In the genomic region with DNA sequence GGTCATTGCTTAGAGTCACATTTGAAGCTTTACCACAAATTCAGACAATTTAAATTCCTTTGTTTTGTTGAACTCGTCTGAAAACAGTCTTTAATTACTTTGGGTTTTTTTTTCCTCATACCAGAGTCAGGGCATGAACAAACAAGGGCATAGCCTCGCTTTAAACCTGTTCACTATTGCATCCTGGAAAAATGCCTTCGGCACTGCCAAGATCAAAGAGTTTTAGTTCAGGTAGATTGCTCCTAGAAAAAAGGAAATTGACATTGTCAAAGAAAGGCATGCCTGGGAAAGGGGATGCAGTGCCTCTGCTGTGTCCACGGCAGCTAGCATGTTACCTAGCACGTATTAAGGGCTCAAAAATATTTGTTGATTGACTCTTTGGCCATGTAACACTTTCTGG, we compare ENCODE assay signal across 21 cellular contexts.
DNase-seq lines count a peak whose midpoint lies in the region; ATAC-seq and TF ChIP-seq lines count a peak whose summit lies in the region.
"Had no signal": no experiment of that assay in that cellular context is flagged by ENCODE, and none has a peak within 500 bp of the region (broad histone marks: within the 10 kb centered on the region; RNA-seq: fewer than 3 reads in every experiment).

No MANE protein-coding gene starts in this region.

- TF ChIP-seq CTCF in mucosa of descending colon (IDR thresholded peaks at IDR 0.05): no peak
- TF ChIP-seq CTCF in transverse colon (IDR thresholded peaks at IDR 0.05): no peak

- no peak for TF ChIP-seq EP300 in transverse colon (IDR thresholded peaks at IDR 0.05; ENCODE audit: low read depth)

- H3K27ac ChIP-seq in transverse colon: peak overlapping the region; percentile 38 to 68 (median 55)
- H3K27ac ChIP-seq: HL-60, right atrium auricular region, SJCRH30 had no signal

- H3K4me1 ChIP-seq in mucosa of descending colon (ENCODE audit: low read depth) (peaks cover 17% of the 10 kb centered on the region), transverse colon (peaks cover 0 to 40% (median 15%) of the 10 kb centered on the region in 4 donors)
- H3K4me1 ChIP-seq: SJCRH30 had no signal

- intact Hi-C loops in mucosa of descending colon (cut with DNase I, micrococcal nuclease) (no loop called here), transverse colon (cut with DNase I; ENCODE audit: low total_unique reads) (no loop called here)

- H3K4me3 ChIP-seq in mucosa of descending colon: no peak overlapping the region
- H3K4me3 ChIP-seq in transverse colon: no peak overlapping the region
- H3K4me3 ChIP-seq: right atrium auricular region, SJCRH30 had no signal

- peak; percentile 66 for ATAC-seq in mucosa of descending colon
- no peak for ATAC-seq in GM21360 (IDR thresholded peaks at IDR 0.05; ENCODE audit: unreplicated experiment)
- ATAC-seq: activated CD8-positive, alpha-beta memory T cell treated with anti-CD3 and anti-CD28 coated beads, Interleukin-2, amount 10 ng/mL, durations not matched to agents 7 days and 5 days; activated T-helper 17 cell treated with anti-CD3 and anti-CD28 coated beads, Interleukin-2, amount 50 U/mL, for 72 hours had no signal

- no peak for TF ChIP-seq POLR2A in transverse colon (IDR thresholded peaks at IDR 0.05)

- no peaks in the 10 kb centered on the region for H3K27me3 ChIP-seq in transverse colon
- H3K27me3 ChIP-seq: right atrium auricular region, SJCRH30 had no signal

- in situ Hi-C loops in transverse colon (cut with MboI; ENCODE audit: low pct_ligation_motif_present in 1 of 4, low pct_unique_long_range_greater_than_20kb in 1 of 4, low sequenced_read_pairs in 3 of 4): no loop called here

- DNase-seq in SW480 (ENCODE audit: low spot score): peak; percentile 63
- DNase-seq in islet precursor cell: peak; percentile 64
- peak in 1 of 3 donors; percentile 78 for DNase-seq in mucosa of descending colon
- peak; percentile 49 for DNase-seq in transverse colon
- no peak for DNase-seq in activated CD4-positive, alpha-beta T cell treated with anti-CD3 and anti-CD28 coated beads for 48 hours
- DNase-seq in NCI-H2196 (lab: John Stamatoyannopoulos, UW; ENCODE audit: unreplicated experiment): no peak
- DNase-seq: activated CD4-positive, alpha-beta T cell treated with anti-CD3 and anti-CD28 coated beads, Interleukin-2, amount 10 ng/mL, durations not matched to agents 24 days and 14 days; activated CD8-positive, alpha-beta memory T cell treated with anti-CD3 and anti-CD28 coated beads, Interleukin-2, amount 10 ng/mL, durations not matched to agents 7 days and 5 days; activated naive CD8-positive, alpha-beta T cell treated with anti-CD3 and anti-CD28 coated beads for 36 hours; CD4-positive, CD25-positive, alpha-beta regulatory T cell; DMS153; GF-D8; hypothalamus; NCI-H187; NCI-H748 treated with DMSO at 0.1 percent for 48 hours; SJCRH30; stimulated activated CD8-positive, alpha-beta memory T cell treated with anti-CD3 and anti-CD28 coated beads, Interleukin-4, amount 100 ng/mL, for 48 hours had no signal

- H3K9me3 ChIP-seq in mucosa of descending colon (no peaks in the 10 kb centered on the region), transverse colon (no peaks in the 10 kb centered on the region)
- H3K9me3 ChIP-seq: right atrium auricular region, SJCRH30 had no signal

- 36 to 55% methylated on average over 5 of the region's 5 CpGs for WGBS in transverse colon (ENCODE audit: low coverage in 1 of 2), 2 donors

- no peaks in the 10 kb centered on the region for H3K36me3 ChIP-seq in mucosa of descending colon (ENCODE audit: low read depth)
- no peaks in the 10 kb centered on the region for H3K36me3 ChIP-seq in transverse colon

Comparison
In these comparisons a context has a peak if more than half of its experiments do, and no peak if none do; other contexts are left out.
1. DNase-seq: peak in SW480 (single experiment), islet precursor cell (single experiment) and transverse colon (single experiment); none in activated CD4-positive, alpha-beta T cell treated with anti-CD3 and anti-CD28 coated beads for 48 hours (single experiment) and NCI-H2196 (single experiment).